In genomic region chr2:101454408-101454807, GRCh38 we compare ENCODE assay signal across 1 cellular context. TPM values are rescaled to one million over a fixed set of nuclear protein-coding genes. Genes with fewer than 3 reads are reported as not detected.
"Had no signal": no experiment of that assay in that cellular context is flagged by ENCODE, and none has a peak within 500 bp of the region (broad histone marks: within the 10 kb centered on the region; RNA-seq: fewer than 3 reads in every experiment).

No MANE protein-coding gene starts in this region.

RNA-seq across cellular contexts. Expression of gene RFX8, which starts 20.5 kb away (rescaled TPM):
- total RNA-seq: SK-MEL-5 had no signal
